1 cellular context compared by ENCODE assay signal in the genomic region with DNA sequence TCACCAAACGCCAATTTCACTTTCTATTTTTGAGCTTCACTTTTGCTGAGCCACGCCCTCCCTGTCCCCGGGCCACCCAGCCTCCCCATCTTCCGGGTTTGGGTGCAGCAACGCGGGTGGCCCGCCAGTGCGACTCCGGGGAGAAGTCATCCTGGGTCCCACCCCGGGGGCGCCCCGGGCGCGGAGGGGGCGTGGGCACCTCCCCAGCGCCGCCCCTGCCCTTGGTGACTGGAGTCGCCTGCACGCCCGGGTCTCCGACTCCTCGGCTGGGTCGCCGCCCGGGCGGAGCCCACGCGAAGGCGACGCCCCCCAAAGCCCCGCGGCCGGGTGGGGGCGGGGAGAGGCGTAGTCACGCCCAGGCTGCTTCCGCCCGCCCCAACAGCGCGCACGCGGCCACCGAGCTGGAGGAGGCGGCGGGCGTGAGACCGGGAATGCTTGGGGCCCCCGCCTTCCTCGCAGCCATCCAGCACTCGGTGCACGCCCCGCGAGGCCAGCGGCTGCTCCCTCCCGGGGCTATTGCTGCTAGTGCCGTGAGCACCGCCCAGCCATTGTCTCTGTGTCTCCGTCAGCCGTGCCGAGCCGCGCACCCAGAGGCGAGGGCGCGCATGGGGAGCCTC.
TF ChIP-seq lines count a peak whose summit lies in the region.

No MANE protein-coding gene starts in this region.

TF ChIP-seq in endothelial cell of umbilical vein, 7 proteins besides CTCF, POLR2A, EP300 and RAD21 (continued from another document):
- TF ChIP-seq POLR2AphosphoS5 (IDR thresholded peaks at IDR 0.05; ENCODE audit: insufficient read depth, low read depth, low read length) (peak; percentile 44), JUN (IDR thresholded peaks at IDR 0.05; ENCODE audit: borderline replicate concordance, insufficient read depth, insufficient read length, low read depth) (no peak), FOS (IDR thresholded peaks at IDR 0.05; ENCODE audit: borderline replicate concordance, insufficient read depth, low read length) (no peak)
